In genomic region chr6:89375902-89376301, GRCh38 we compare ENCODE assay signal across 11 cellular contexts. TPM values are rescaled to one million over a fixed set of nuclear protein-coding genes. Genes with fewer than 3 reads are reported as not detected.
A peak's percentile ranks its signal among the peaks of the same experiment; 100 is the strongest.
DNase-seq lines count a peak whose midpoint lies in the region; ATAC-seq, FAIRE-seq and TF ChIP-seq lines count a peak whose summit lies in the region.
"Had no signal": no experiment of that assay in that cellular context is flagged by ENCODE, and none has a peak within 500 bp of the region (broad histone marks: within the 10 kb centered on the region; RNA-seq: fewer than 3 reads in every experiment).

No MANE protein-coding gene starts in this region.

- no peaks in the 10 kb centered on the region for H3K79me2 ChIP-seq in GM23338 (replicated peaks; ENCODE audit: insufficient read depth)

- no peak overlapping the region for H3K4me3 Mint-ChIP-seq in GM23338
- no peak overlapping the region for H3K4me3 Mint-ChIP-seq in MCF 10A (ENCODE audit: unreplicated experiment)
- H3K4me3 Mint-ChIP-seq: natural killer cell had no signal

- H3F3A ChIP-seq in GM23338 (replicated peaks; ENCODE audit: low read depth), result no peaks in the 10 kb centered on the region

- no peaks in the 10 kb centered on the region for H3K36me3 Mint-ChIP-seq in GM23338 (ENCODE audit: low read depth)
- H3K36me3 Mint-ChIP-seq in MCF 10A (ENCODE audit: insufficient read depth, unreplicated experiment), result no peaks in the 10 kb centered on the region
- H3K36me3 Mint-ChIP-seq: natural killer cell had no signal

- peaks cover 0 to 25% (median 0%) of the 10 kb centered on the region in 11 experiments; a peak in 6 of 22 replicates for H3K36me3 ChIP-seq in BLaER1 treated with 17β-estradiol and CSF1 and Interleukin-3, amounts not matched to agents 10 nM and 100 nM
- H3K36me3 ChIP-seq in GM23338 (ENCODE audit: insufficient read depth) (no peaks in the 10 kb centered on the region), kidney (ENCODE audit: control insufficient read depth in 1 of 2, insufficient read depth in 2 of 2, low read length in 2 of 2) (no peaks in the 10 kb centered on the region), mucosa of descending colon (ENCODE audit: low read depth) (no peaks in the 10 kb centered on the region)
- H3K36me3 ChIP-seq: transverse colon had no signal

- H3K4me1 Mint-ChIP-seq in GM23338 (peaks cover 15% of the 10 kb centered on the region; the same call in 2 of the 3 replicates), MCF 10A (ENCODE audit: insufficient read depth, unreplicated experiment) (no peaks in the 10 kb centered on the region)

- FAIRE-seq in kidney (lab: Jason Lieb, UNC), result no peak

- H3K9me3 Mint-ChIP-seq in GM23338 (no peaks in the 10 kb centered on the region), MCF 10A (ENCODE audit: unreplicated experiment) (no peaks in the 10 kb centered on the region)
- H3K9me3 Mint-ChIP-seq: natural killer cell had no signal

- peak overlapping the region in 8 of 11 experiments; percentile 16 to 46 (median 34); a peak in 11 of 22 replicates for H3K4me2 ChIP-seq in BLaER1 treated with 17β-estradiol and CSF1 and Interleukin-3, amounts not matched to agents 10 nM and 100 nM
- no peak overlapping the region for H3K4me2 ChIP-seq in GM23338

- no peaks in the 10 kb centered on the region; a peak in 2 of 22 replicates for H4K20me1 ChIP-seq in BLaER1 treated with 17β-estradiol and CSF1 and Interleukin-3, amounts not matched to agents 10 nM and 100 nM
- no peaks in the 10 kb centered on the region for H4K20me1 ChIP-seq in GM23338 (replicated peaks; ENCODE audit: insufficient read depth)

- TF ChIP-seq CTCF in GM23338 (conservative IDR thresholded peaks at IDR 0.05; ENCODE audit: low read depth in 2 of 2) (0 out of 4 replicates have a peak, but pooled peaks of 1 of the 2 experiments have one; percentile 0), kidney (IDR thresholded peaks at IDR 0.05; ENCODE audit: borderline replicate concordance, extremely low read depth, insufficient read depth) (no peak), MCF 10A (IDR thresholded peaks at IDR 0.05; ENCODE audit: unreplicated experiment) (no peak), mucosa of descending colon (IDR thresholded peaks at IDR 0.05) (no peak)

- H3K27me3 Mint-ChIP-seq in GM23338 (ENCODE audit: insufficient read depth, low read depth, poor library complexity) (peaks cover 2% of the 10 kb centered on the region), MCF 10A (ENCODE audit: insufficient read depth, unreplicated experiment) (no peaks in the 10 kb centered on the region)

- H3K4me1 ChIP-seq in BLaER1 treated with 17β-estradiol and CSF1 and Interleukin-3, amounts not matched to agents 10 nM and 100 nM, result peaks cover 12 to 54% (median 37%) of the 10 kb centered on the region in 10 experiments; a peak in 18 of 20 replicates
- H3K4me1 ChIP-seq in GM23338 (ENCODE audit: insufficient read depth) (0 out of 2 replicates have a peak, but pooled peaks cover 3% of the 10 kb centered on the region), kidney (ENCODE audit: control insufficient read depth in 1 of 2, insufficient read depth in 1 of 2, low read depth in 1 of 2, low read length in 2 of 2) (peaks cover 0 to 5% of the 10 kb centered on the region in 2 donors), mucosa of descending colon (ENCODE audit: low read depth) (peaks cover 7% of the 10 kb centered on the region)

- POLR2A ChIA-PET in MCF 10A (lab: Yijun Ruan, JAX), result interaction anchor here (0.6 to 1.1 kb wide), 2 partner anchors 9 to 43 kb away, joined by 3 to 5 read pairs; no protein-coding TSS in a partner anchor

- no peak for ATAC-seq in GM23338
- no peak for ATAC-seq in HG02852 (IDR thresholded peaks at IDR 0.05; ENCODE audit: unreplicated experiment)
- ATAC-seq in mucosa of descending colon, result no peak

- H3K9me3 ChIP-seq in BLaER1 treated with 17β-estradiol and CSF1 and Interleukin-3, amounts not matched to agents 10 nM and 100 nM (replicated peaks in 1 of 11), result no peaks in the 10 kb centered on the region
- no peaks in the 10 kb centered on the region for H3K9me3 ChIP-seq in kidney (ENCODE audit: control insufficient read depth in 1 of 2, low read length in 2 of 2)
- no peaks in the 10 kb centered on the region for H3K9me3 ChIP-seq in mucosa of descending colon
- H3K9me3 ChIP-seq: transverse colon had no signal

- BruUV-seq in MCF 10A (replicated peaks; lab: Mats Ljungman, UMichigan), result no TSS peak

- H3K9me2 ChIP-seq in GM23338 (ENCODE audit: insufficient read depth), result no peaks in the 10 kb centered on the region

- H3K27me3 ChIP-seq in BLaER1 treated with 17β-estradiol and CSF1 and Interleukin-3, amounts not matched to agents 10 nM and 100 nM, result no peaks in the 10 kb centered on the region
- no peaks in the 10 kb centered on the region for H3K27me3 ChIP-seq in GM23338 (ENCODE audit: insufficient read depth)
- H3K27me3 ChIP-seq: transverse colon had no signal

- intact Hi-C loops in kidney (cut with DNase I), result no loop called here
- intact Hi-C loops in MCF 10A (cut with micrococcal nuclease), result no loop called here
- intact Hi-C loops in mucosa of descending colon (cut with DNase I, micrococcal nuclease), result no loop called here

- H2AFZ ChIP-seq in GM23338, result no peak overlapping the region

- peak overlapping the region in 8 of 11 experiments; percentile 32 to 69 (median 58); a peak in 14 of 22 replicates for H3K27ac ChIP-seq in BLaER1 treated with 17β-estradiol and CSF1 and Interleukin-3, amounts not matched to agents 10 nM and 100 nM
- H3K27ac ChIP-seq in GM23338 (ENCODE audit: low read depth), result 0 out of 2 replicates have a peak overlapping the region, but pooled peaks have one; percentile 4
- H3K27ac ChIP-seq in kidney (ENCODE audit: low read depth in 2 of 2, low read length in 2 of 2), result peak overlapping the region; percentile 43 to 71
- H3K27ac ChIP-seq: epithelial cell of prostate, transverse colon had no signal

- DNase-seq in GM23338 (ENCODE audit: low spot score) (no peak), NCI-H748 treated with DMSO at 0.1 percent for 48 hours (lab: John Stamatoyannopoulos, UW) (peak; percentile 36), kidney (no peak), Ammon's horn (ENCODE audit: low spot score) (no peak), MCF 10A (ENCODE audit: unreplicated experiment) (no peak), mucosa of descending colon (no peak)

- H3K4me3 ChIP-seq in BLaER1 treated with 17β-estradiol and CSF1 and Interleukin-3, amounts not matched to agents 10 nM and 100 nM, result no peak overlapping the region
- no peak overlapping the region for H3K4me3 ChIP-seq in GM23338
- no peak overlapping the region for H3K4me3 ChIP-seq in kidney (ENCODE audit: low read length in 2 of 2)
- H3K4me3 ChIP-seq in mucosa of descending colon, result no peak overlapping the region
- H3K4me3 ChIP-seq: transverse colon had no signal

- peak overlapping the region; percentile 90 for H3K27ac Mint-ChIP-seq in GM23338
- no peak overlapping the region for H3K27ac Mint-ChIP-seq in MCF 10A (ENCODE audit: low read depth, unreplicated experiment)

- peak overlapping the region in 1 of 11 experiments; percentile 7; a peak in 1 of 22 replicates for H3K9ac ChIP-seq in BLaER1 treated with 17β-estradiol and CSF1 and Interleukin-3, amounts not matched to agents 10 nM and 100 nM
- H3K9ac ChIP-seq in kidney (ENCODE audit: low read length in 2 of 2), result peak overlapping the region in 1 of 2 donors; percentile 35

- CTCF ChIA-PET in MCF 10A (lab: Yijun Ruan, JAX), result interaction anchor here (1.0 to 1.7 kb wide), 4 partner anchors 10 to 393 kb away, joined by 3 to 6 read pairs (median 4); no protein-coding TSS in a partner anchor

TF ChIP-seq in GM23338, 12 proteins besides CTCF, POLR2A, EP300 and RAD21:
- TF ChIP-seq NANOG (IDR thresholded peaks at IDR 0.05; ENCODE audit: borderline replicate concordance) (no peak), JUNB (IDR thresholded peaks at IDR 0.05; ENCODE audit: unreplicated experiment) (no peak), ZNF114 (CRISPR knock-in tag; IDR thresholded peaks at IDR 0.05) (no peak), EZH2phosphoT487 (IDR thresholded peaks at IDR 0.05; ENCODE audit: unreplicated experiment) (no peak)

RNA-seq across cellular contexts. Expression of gene UBE2J1, which starts 23.4 kb away (rescaled TPM):
- total RNA-seq in GM23338 (2014; rRNA removed; shearing (Covaris generic)), result 10.3 and 13.1 TPM in 2 replicates
- polyA plus RNA-seq in GM23338 (2016; fragmentation: Nextera tagmentation; extraction: Ambion mirVana) (6.4 and 7.5 TPM in 2 replicates), kidney (ENCODE audit: insufficient read depth, low read depth, low replicate concordance) (22.8 TPM)
- total RNA-seq in kidney (47.3 TPM), MCF 10A (2022) (39.0 and 40.0 TPM in 2 replicates), mucosa of descending colon (10 to 100 TPM; 40.0 to 50.2 (median 42.2) TPM)

RNA-seq across cellular contexts. Expression of gene RRAGD, which starts 36.2 kb away (rescaled TPM):
- 20.1 and 22.1 TPM in 2 replicates for total RNA-seq in GM23338 (2014; rRNA removed; shearing (Covaris generic))
- polyA plus RNA-seq in GM23338 (2016; fragmentation: Nextera tagmentation; extraction: Ambion mirVana), result 7.0 and 8.5 TPM in 2 replicates
- total RNA-seq in kidney, result 31.5 TPM
- 51.6 TPM for polyA plus RNA-seq in kidney (ENCODE audit: insufficient read depth, low read depth, low replicate concordance)
- total RNA-seq in MCF 10A (2022), result 0.33 and 0.49 TPM in 2 replicates
- total RNA-seq in mucosa of descending colon, result 10 to 100 TPM in 1 of 3 donors, 1 to 10 TPM in 2; 3.2 to 17.6 (median 4.0) TPM

RNA-seq across cellular contexts. Expression of gene ANKRD6, which starts 57.0 kb away (rescaled TPM):
- 9.2 and 20.4 TPM in 2 replicates for total RNA-seq in GM23338 (2014; rRNA removed; shearing (Covaris generic))
- polyA plus RNA-seq in GM23338 (2016; fragmentation: Nextera tagmentation; extraction: Ambion mirVana) (2.1 and 3.2 TPM in 2 replicates), kidney (ENCODE audit: insufficient read depth, low read depth, low replicate concordance) (10.3 TPM)
- total RNA-seq in kidney (29.5 TPM), MCF 10A (2022) (1.0 and 2.1 TPM in 2 replicates), mucosa of descending colon (10 to 100 TPM in 1 of 3 donors, 1 to 10 TPM in 2; 1.8 to 10.9 (median 2.8) TPM)

Comparison
In these comparisons a context has a peak if more than half of its experiments do, and no peak if none do; other contexts are left out.
1. H3K27ac ChIP-seq: peak in every context shown above with its lines; median percentile 58 in BLaER1 treated with 17β-estradiol and CSF1 and Interleukin-3, amounts not matched to agents 10 nM and 100 nM; 57 in kidney; 4 in GM23338.